1 cellular context compared by ENCODE assay signal in the genomic region with DNA sequence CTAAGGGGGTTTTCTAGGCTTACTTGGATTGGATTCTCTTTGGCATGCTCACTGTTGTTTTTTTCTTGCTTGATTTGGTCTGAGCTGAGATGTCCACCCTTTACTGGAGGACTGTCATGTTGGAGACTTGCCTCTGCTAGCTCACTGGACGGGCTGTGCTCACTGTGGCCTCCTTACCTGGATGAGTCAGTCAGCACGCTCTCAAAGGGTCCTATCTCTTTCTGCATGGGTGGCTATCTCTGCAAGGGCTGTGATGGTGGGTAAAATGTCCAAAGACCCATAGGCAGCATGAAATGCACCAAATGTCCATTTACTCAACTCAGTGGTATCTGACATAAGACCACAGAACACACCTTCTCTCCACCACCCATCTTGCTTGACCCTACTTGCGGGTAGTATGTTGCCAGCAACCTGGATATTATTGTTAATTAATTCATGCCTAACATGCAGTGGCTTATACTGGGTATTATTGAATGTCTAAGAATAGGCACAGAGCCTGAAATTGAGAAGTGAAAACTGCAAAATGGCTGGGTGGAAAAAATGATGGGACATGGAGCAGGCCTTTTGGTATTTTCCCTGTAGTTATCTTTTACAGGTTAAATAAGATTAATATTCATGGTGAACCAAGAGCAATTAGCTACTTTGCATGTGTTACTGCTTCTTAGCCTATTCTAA.
TF ChIP-seq lines count a peak whose summit lies in the region.

No MANE protein-coding gene starts in this region.

TF ChIP-seq in IMR-90, 13 proteins besides CTCF, POLR2A, EP300 and RAD21:
- TF ChIP-seq NFE2L2 (IDR thresholded peaks at IDR 0.05; ENCODE audit: low read depth, low read length), result no peak
- no peak for TF ChIP-seq BHLHE40 (IDR thresholded peaks at IDR 0.05; ENCODE audit: low read depth, low read length)
- TF ChIP-seq, protein P1, sequence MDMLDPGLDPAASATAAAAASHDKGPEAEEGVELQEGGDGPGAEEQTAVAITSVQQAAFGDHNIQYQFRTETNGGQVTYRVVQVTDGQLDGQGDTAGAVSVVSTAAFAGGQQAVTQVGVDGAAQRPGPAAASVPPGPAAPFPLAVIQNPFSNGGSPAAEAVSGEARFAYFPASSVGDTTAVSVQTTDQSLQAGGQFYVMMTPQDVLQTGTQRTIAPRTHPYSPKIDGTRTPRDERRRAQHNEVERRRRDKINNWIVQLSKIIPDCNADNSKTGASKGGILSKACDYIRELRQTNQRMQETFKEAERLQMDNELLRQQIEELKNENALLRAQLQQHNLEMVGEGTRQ (IDR thresholded peaks at IDR 0.05; ENCODE audit: low read depth, low read length), result no peak
